Comparison of ENCODE assay signal across 22 cellular contexts in the genomic region with DNA sequence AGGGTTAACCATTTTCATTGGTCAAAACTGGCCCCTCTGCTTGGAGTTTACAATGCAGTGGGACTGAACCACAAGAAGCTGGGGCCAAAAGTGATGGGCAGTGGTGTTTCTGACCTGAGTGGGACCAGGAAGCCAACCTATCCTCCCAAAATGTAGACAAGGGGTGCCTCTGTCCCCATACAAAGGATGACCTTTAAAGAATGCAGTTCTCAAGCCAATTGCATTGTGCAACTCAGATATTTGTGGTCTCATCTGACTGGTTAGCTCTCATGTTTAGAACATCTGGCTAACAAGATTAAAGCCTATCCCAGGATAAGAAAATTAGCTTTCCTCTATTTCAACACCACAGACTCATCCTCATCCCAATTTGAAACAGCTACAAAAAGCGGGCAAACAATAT. TPM values are rescaled to one million over a fixed set of nuclear protein-coding genes. Genes with fewer than 3 reads are reported as not detected.
DNase-seq lines count a peak whose midpoint lies in the region; ATAC-seq, FAIRE-seq and TF ChIP-seq lines count a peak whose summit lies in the region.
"Had no signal": no experiment of that assay in that cellular context is flagged by ENCODE, and none has a peak within 500 bp of the region (broad histone marks: within the 10 kb centered on the region; RNA-seq: fewer than 3 reads in every experiment).

No MANE protein-coding gene starts in this region.

- H2BK5ac ChIP-seq in trophoblast cell (ENCODE audit: low read depth, low read length, poor library complexity), result no peak overlapping the region

- H3K18ac ChIP-seq in trophoblast cell (ENCODE audit: low read length), result no peak overlapping the region

- H4K12ac ChIP-seq in trophoblast cell (ENCODE audit: low read depth, low read length), result no peak overlapping the region

- no peaks in the 10 kb centered on the region for H3K27me3 Mint-ChIP-seq in activated CD4-positive, alpha-beta T cell treated with anti-CD3 and anti-CD28 coated beads, Interleukin-2, amount 10 ng/mL, durations not matched to agents 24 days and 14 days
- H3K27me3 Mint-ChIP-seq: activated CD4-positive, alpha-beta T cell treated with anti-CD3 and anti-CD28 coated beads for 36 hours had no signal

- peaks cover 14% of the 10 kb centered on the region for H3K36me3 Mint-ChIP-seq in activated CD4-positive, alpha-beta T cell treated with anti-CD3 and anti-CD28 coated beads, Interleukin-2, amount 10 ng/mL, durations not matched to agents 24 days and 14 days (ENCODE audit: low read depth)

- no peak overlapping the region for H4K91ac ChIP-seq in trophoblast cell (ENCODE audit: low read depth, low read length)

- no peak overlapping the region for H3K23ac ChIP-seq in trophoblast cell (ENCODE audit: low read length)

- 68 to 70% methylated on average over 1 of the region's 1 CpG for WGBS in body of pancreas, 2 donors
- 79 to 84% methylated on average over 1 of the region's 1 CpG for WGBS in heart right ventricle, 2 donors
- WGBS in pancreas, 2 donors, result 70 to 88% methylated on average over 1 of the region's 1 CpG
- WGBS in trophoblast cell (ENCODE audit: extremely low coverage, insufficient coverage, insufficient read length), result no CpG with 5 or more reads among the region's 1 CpG

- H3K4me3 Mint-ChIP-seq in activated CD4-positive, alpha-beta T cell treated with anti-CD3 and anti-CD28 coated beads, Interleukin-2, amount 10 ng/mL, durations not matched to agents 24 days and 14 days, result no peak overlapping the region
- H3K4me3 Mint-ChIP-seq: activated CD4-positive, alpha-beta T cell treated with anti-CD3 and anti-CD28 coated beads for 36 hours; CD14-positive monocyte; GM23338 had no signal

- no peak overlapping the region for H4K8ac ChIP-seq in trophoblast cell (ENCODE audit: low read depth, low read length)

- no peaks in the 10 kb centered on the region for H3K9me3 ChIP-seq in body of pancreas
- no peaks in the 10 kb centered on the region for H3K9me3 ChIP-seq in heart right ventricle
- no peaks in the 10 kb centered on the region for H3K9me3 ChIP-seq in pancreas
- H3K9me3 ChIP-seq in trophoblast cell (ENCODE audit: insufficient read depth, low read depth, low read length), result no peaks in the 10 kb centered on the region
- H3K9me3 ChIP-seq: Peyer's patch, thyroid gland had no signal

- H2AK5ac ChIP-seq in trophoblast cell (ENCODE audit: low read length), result no peak overlapping the region

- H3K79me1 ChIP-seq in trophoblast cell (ENCODE audit: low read length), result no peaks in the 10 kb centered on the region

- no peak overlapping the region for H3K14ac ChIP-seq in trophoblast cell (ENCODE audit: low read length)

- H3K4me1 Mint-ChIP-seq in activated CD4-positive, alpha-beta T cell treated with anti-CD3 and anti-CD28 coated beads, Interleukin-2, amount 10 ng/mL, durations not matched to agents 24 days and 14 days, result peaks cover 27% of the 10 kb centered on the region

- no peak overlapping the region for H2AFZ ChIP-seq in trophoblast cell (ENCODE audit: insufficient read depth, low read length, poor library complexity)
- H2AFZ ChIP-seq: GM23338 had no signal

- H3K4me1 ChIP-seq in body of pancreas, result no peaks in the 10 kb centered on the region
- H3K4me1 ChIP-seq in heart right ventricle, result peaks cover 0 to 58% (median 32%) of the 10 kb centered on the region in 9 donors
- H3K4me1 ChIP-seq in pancreas, result no peaks in the 10 kb centered on the region
- H3K4me1 ChIP-seq in trophoblast cell (ENCODE audit: control insufficient read depth in 1 of 2, insufficient read depth in 2 of 2, low read length in 2 of 2), result peaks cover 0 to 2% of the 10 kb centered on the region in 2 experiments

- H2BK120ac ChIP-seq in trophoblast cell (ENCODE audit: insufficient read depth, low read length, poor library complexity), result no peak overlapping the region

- TF ChIP-seq POLR2A in body of pancreas (IDR thresholded peaks at IDR 0.05), result no peak

- no peak overlapping the region for H3K4me2 ChIP-seq in trophoblast cell (ENCODE audit: low read length)
- H3K4me2 ChIP-seq: GM23338, KMS-11 had no signal

- H2BK12ac ChIP-seq in trophoblast cell (ENCODE audit: low read length), result no peak overlapping the region

- ATAC-seq in body of pancreas (peak; percentile 56), heart right ventricle (peak in 6 of 8 donors; percentile 46 to 84 (median 60)), pancreas (peak in 3 of 4 donors; percentile 35 to 67 (median 51)), HG03457 (IDR thresholded peaks at IDR 0.05; ENCODE audit: unreplicated experiment) (no peak)
- ATAC-seq: activated CD4-positive, alpha-beta T cell treated with anti-CD3 and anti-CD28 coated beads for 36 hours; GM23338 had no signal

- H3K9me3 Mint-ChIP-seq in activated CD4-positive, alpha-beta T cell treated with anti-CD3 and anti-CD28 coated beads, Interleukin-2, amount 10 ng/mL, durations not matched to agents 24 days and 14 days, result no peaks in the 10 kb centered on the region
- H3K9me3 Mint-ChIP-seq: CD14-positive monocyte, GM23338 had no signal

- no peaks in the 10 kb centered on the region for H3K79me2 ChIP-seq in trophoblast cell (ENCODE audit: control insufficient read depth, insufficient read depth, low read length, poor library complexity)

- no peak for TF ChIP-seq CTCF in body of pancreas (IDR thresholded peaks at IDR 0.05)
- TF ChIP-seq CTCF in heart right ventricle (IDR thresholded peaks at IDR 0.05), result no peak
- no peak for TF ChIP-seq CTCF in pancreas (IDR thresholded peaks at IDR 0.05)

- H3K27ac ChIP-seq in body of pancreas, result no peak overlapping the region
- H3K27ac ChIP-seq in heart right ventricle, result peak overlapping the region in 6 of 10 donors; percentile 8 to 66 (median 38)
- no peak overlapping the region for H3K27ac ChIP-seq in pancreas
- H3K27ac ChIP-seq in trophoblast cell (ENCODE audit: low read depth, low read length), result no peak overlapping the region
- H3K27ac ChIP-seq: KMS-11 had no signal

- H3K27me3 ChIP-seq in body of pancreas, result no peaks in the 10 kb centered on the region
- H3K27me3 ChIP-seq in heart right ventricle, result peaks cover 0 to 4% (median 0%) of the 10 kb centered on the region in 7 donors
- H3K27me3 ChIP-seq in pancreas, result no peaks in the 10 kb centered on the region
- H3K27me3 ChIP-seq in trophoblast cell (ENCODE audit: insufficient read depth, low read length), result no peaks in the 10 kb centered on the region
- H3K27me3 ChIP-seq: Peyer's patch, thyroid gland had no signal

- intact Hi-C loops in body of pancreas (cut with DNase I), result no loop called here
- intact Hi-C loops in heart right ventricle (cut with DNase I), result no loop called here
- intact Hi-C loops in pancreas (cut with DNase I), result no loop called here
- intact Hi-C loops in activated CD4-positive, alpha-beta T cell treated with anti-CD3 and anti-CD28 coated beads, Interleukin-2, amount 10 ng/mL, durations not matched to agents 24 days and 14 days (cut with micrococcal nuclease), result no loop called here

- H3K4me3 ChIP-seq in body of pancreas, result no peak overlapping the region
- no peak overlapping the region for H3K4me3 ChIP-seq in heart right ventricle
- no peak overlapping the region for H3K4me3 ChIP-seq in pancreas
- no peak overlapping the region for H3K4me3 ChIP-seq in trophoblast cell (ENCODE audit: low read depth, low read length)
- H3K4me3 ChIP-seq: GM23338, Peyer's patch, thyroid gland had no signal

- DNase-seq in AG08395 (ENCODE audit: low spot score) (peak; percentile 4), body of pancreas (peak in 1 of 4 donors; percentile 10), heart right ventricle (no peak), pancreas (no peak), trophoblast cell (no peak), ureter (ENCODE audit: low spot score) (no peak)
- DNase-seq in activated CD4-positive, alpha-beta T cell treated with anti-CD3 and anti-CD28 coated beads, Interleukin-2, amount 10 ng/mL, durations not matched to agents 24 days and 14 days, result no peak
- DNase-seq: activated CD4-positive, alpha-beta T cell treated with anti-CD3 and anti-CD28 coated beads for 36 hours; activated CD8-positive, alpha-beta memory T cell treated with anti-CD3 and anti-CD28 coated beads, Interleukin-2, amount 50 U/mL, for 4 hours; DMS153; head of caudate nucleus; islet precursor cell; NCI-H1105; NCI-H774; Peyer's patch; thyroid gland had no signal

- H3K36me3 ChIP-seq in body of pancreas (replicated peaks in 1 of 2; ENCODE audit: insufficient read depth in 1 of 2, low read depth in 2 of 2) (no peaks in the 10 kb centered on the region), heart right ventricle (no peaks in the 10 kb centered on the region), pancreas (no peaks in the 10 kb centered on the region), trophoblast cell (ENCODE audit: control insufficient read depth in 1 of 2, insufficient read depth in 2 of 2, low read length in 2 of 2) (peaks cover 0 to 3% of the 10 kb centered on the region in 2 experiments)
- H3K36me3 ChIP-seq: Peyer's patch, thyroid gland had no signal

- FAIRE-seq in pancreas (lab: Jason Lieb, UNC), result no peak
- FAIRE-seq: astrocyte had no signal

- no peak overlapping the region for H3K9ac ChIP-seq in trophoblast cell (ENCODE audit: low read length)
- H3K9ac ChIP-seq: KMS-11 had no signal

- H3K27ac Mint-ChIP-seq in activated CD4-positive, alpha-beta T cell treated with anti-CD3 and anti-CD28 coated beads, Interleukin-2, amount 10 ng/mL, durations not matched to agents 24 days and 14 days, result no peak overlapping the region
- H3K27ac Mint-ChIP-seq: activated CD4-positive, alpha-beta T cell treated with anti-CD3 and anti-CD28 coated beads for 36 hours; GM23338 had no signal

- no peak overlapping the region for H3K4ac ChIP-seq in trophoblast cell (ENCODE audit: low read depth, low read length)

RNA-seq across cellular contexts. Expression of a gene that starts 26.8 kb away (rescaled TPM):
- 10 to 100 TPM; 10.9 to 56.0 TPM for total RNA-seq in body of pancreas
- total RNA-seq in heart right ventricle, result 10 to 100 TPM in 9 of 10 donors, 1 to 10 TPM in 1; 8.8 to 18.0 (median 14.0) TPM
- 10 to 100 TPM in 1 of 2 donors, 1 to 10 TPM in 1; 8.5 to 14.3 TPM for polyA plus RNA-seq in heart right ventricle
- 10 to 100 TPM in 2 of 6 donors, 1 to 10 TPM in 4; 3.0 to 13.5 (median 4.9) TPM for total RNA-seq in pancreas
- polyA plus RNA-seq in pancreas, result 10 to 100 TPM in 1 of 2 donors, 1 to 10 TPM in 1; 7.1 to 20.6 TPM
- polyA plus RNA-seq in trophoblast cell (2013), result 64.9 and 67.0 TPM in 2 replicates
- total RNA-seq in ureter, result 51.9 TPM
- 110 and 121 TPM in 2 replicates for total RNA-seq in activated CD4-positive, alpha-beta T cell treated with anti-CD3 and anti-CD28 coated beads, Interleukin-2, amount 10 ng/mL, durations not matched to agents 24 days and 14 days
- total RNA-seq: A673 had no signal

Comparison
In these comparisons a context has a peak if more than half of its experiments do, and no peak if none do; other contexts are left out.
1. H3K27ac ChIP-seq: peak in heart right ventricle (6 of 10); none in body of pancreas (0 of 4), pancreas (0 of 4) and trophoblast cell (single experiment).